In genomic region chr10:17735166-17735941, GRCh38 we compare ENCODE assay signal across 21 cellular contexts. TPM values are rescaled to one million over a fixed set of nuclear protein-coding genes. Genes with fewer than 3 reads are reported as not detected.
DNase-seq lines count a peak whose midpoint lies in the region; ATAC-seq, FAIRE-seq and TF ChIP-seq lines count a peak whose summit lies in the region.
"Had no signal": no experiment of that assay in that cellular context is flagged by ENCODE, and none has a peak within 500 bp of the region (broad histone marks: within the 10 kb centered on the region; RNA-seq: fewer than 3 reads in every experiment).

No MANE protein-coding gene starts in this region.

- H3K4me3 ChIP-seq in ascending aorta, result no peak overlapping the region
- H3K4me3 ChIP-seq in heart right ventricle, result no peak overlapping the region
- no peak overlapping the region for H3K4me3 ChIP-seq in pancreas
- H3K4me3 ChIP-seq: BLaER1 treated with 17β-estradiol and CSF1 and Interleukin-3, amounts not matched to agents 10 nM and 100 nM; breast epithelium had no signal

- intact Hi-C loops in ascending aorta (cut with DNase I) (loop anchor here (5.0 kb wide), 1 partner anchor 497 kb away; no protein-coding TSS in a partner anchor), heart right ventricle (cut with DNase I) (loop anchor here in 6 of 10 donors (5.0 to 10.0 kb wide), 3 partner anchors 123 to 499 kb away; no protein-coding TSS in a partner anchor), pancreas (cut with DNase I) (loop anchor here in 1 of 3 donors (10.0 kb wide), 1 partner anchor 121 kb away; the partner anchor contains the start of gene HACD1)

- peak; percentile 36 to 91 (median 76) for ATAC-seq in heart right ventricle
- peak; percentile 90 to 98 (median 94) for ATAC-seq in pancreas
- no peak for ATAC-seq in GM18519 (IDR thresholded peaks at IDR 0.05; ENCODE audit: low FRiP score, unreplicated experiment)
- ATAC-seq: activated T-helper 17 cell treated with anti-CD3 and anti-CD28 coated beads, Interleukin-2, amount 50 U/mL, for 72 hours; Panc1; stimulated activated naive CD8-positive, alpha-beta T cell treated with anti-CD3 and anti-CD28 coated beads, Interleukin-15, amount 100 ng/mL, for 72 hours had no signal

- no peak for TF ChIP-seq CTCF in ascending aorta (IDR thresholded peaks at IDR 0.05)
- no peak for TF ChIP-seq CTCF in heart right ventricle (IDR thresholded peaks at IDR 0.05)
- TF ChIP-seq CTCF in pancreas (IDR thresholded peaks at IDR 0.05), result no peak

- H3K4me1 ChIP-seq in ascending aorta, result no peaks in the 10 kb centered on the region
- H3K4me1 ChIP-seq in heart right ventricle, result peaks cover 4 to 41% (median 25%) of the 10 kb centered on the region in 9 donors
- peaks cover 7 to 31% (median 15%) of the 10 kb centered on the region in 3 donors for H3K4me1 ChIP-seq in pancreas
- H3K4me1 ChIP-seq: breast epithelium had no signal

- H3K27me3 ChIP-seq in ascending aorta (no peaks in the 10 kb centered on the region), heart right ventricle (no peaks in the 10 kb centered on the region), pancreas (no peaks in the 10 kb centered on the region)
- H3K27me3 ChIP-seq: BLaER1 treated with 17β-estradiol and CSF1 and Interleukin-3, amounts not matched to agents 10 nM and 100 nM; breast epithelium had no signal

- 57% methylated on average over 15 of the region's 15 CpGs for WGBS in heart right ventricle, 2 donors
- 39 to 42% methylated on average over 15 of the region's 15 CpGs for WGBS in pancreas, 2 donors

- H3K36me3 ChIP-seq in ascending aorta, result no peaks in the 10 kb centered on the region
- H3K36me3 ChIP-seq in heart right ventricle, result no peaks in the 10 kb centered on the region
- no peaks in the 10 kb centered on the region for H3K36me3 ChIP-seq in pancreas
- H3K36me3 ChIP-seq: BLaER1 treated with 17β-estradiol and CSF1 and Interleukin-3, amounts not matched to agents 10 nM and 100 nM; breast epithelium had no signal

- H3K27ac ChIP-seq in ascending aorta (peak overlapping the region; percentile 43 to 58), heart right ventricle (peak overlapping the region; percentile 42 to 78 (median 68)), pancreas (peak overlapping the region; percentile 36 to 82 (median 60))
- H3K27ac ChIP-seq: BLaER1 treated with 17β-estradiol and CSF1 and Interleukin-3, amounts not matched to agents 10 nM and 100 nM; breast epithelium had no signal

- H3K9me3 ChIP-seq in ascending aorta, result no peaks in the 10 kb centered on the region
- H3K9me3 ChIP-seq in heart right ventricle, result no peaks in the 10 kb centered on the region
- H3K9me3 ChIP-seq in pancreas, result no peaks in the 10 kb centered on the region
- H3K9me3 ChIP-seq: BLaER1 treated with 17β-estradiol and CSF1 and Interleukin-3, amounts not matched to agents 10 nM and 100 nM; breast epithelium; SK-N-SH had no signal

- DNase-seq in G401 (ENCODE audit: low spot score) (peak; percentile 91), ascending aorta (ENCODE audit: low spot score in 2 of 2) (peak; percentile 53 to 88), heart right ventricle (peak; percentile 33 to 58), pancreas (peak; percentile 72 to 88 (median 82)), DMS53 treated with DMSO at 0.1 percent for 48 hours (lab: John Stamatoyannopoulos, UW; ENCODE audit: unreplicated experiment) (no peak), NCI-H345 treated with DMSO at 0.1 percent for 48 hours (lab: John Stamatoyannopoulos, UW; ENCODE audit: unreplicated experiment) (no peak), AML-193 (lab: John Stamatoyannopoulos, UW) (no peak)
- DNase-seq: activated CD4-positive, alpha-beta T cell treated with anti-CD3 and anti-CD28 coated beads for 48 hours; activated naive CD8-positive, alpha-beta T cell treated with anti-CD3 and anti-CD28 coated beads, Interleukin-2, amount 10 ng/mL, durations not matched to agents 7 days and 5 days; GOT3; NCI-H2171; SK-N-SH; stimulated activated CD4-positive, alpha-beta T cell treated with anti-CD3 and anti-CD28 coated beads, Interleukin-2, amount 100 ng/mL, for 48 hours; stimulated activated naive CD8-positive, alpha-beta T cell treated with anti-CD3 and anti-CD28 coated beads, Interleukin-15, amount 100 ng/mL, for 72 hours had no signal

- no peak for FAIRE-seq in pancreas (lab: Jason Lieb, UNC)
- FAIRE-seq: A204.1, GM19239 had no signal

- in situ Hi-C loops in G401 (cut with HindIII; ENCODE audit: low sequenced_read_pairs), result no loop called here

RNA-seq across cellular contexts. Expression of gene TMEM236, which starts 16.6 kb away (rescaled TPM):
- not detected in 2 replicates for total RNA-seq in G401 (2014; rRNA removed; shearing (Covaris generic))
- total RNA-seq in ascending aorta (not detected), heart right ventricle (1 to 10 TPM in 2 of 10 donors, under 1 TPM in 7, not detected in 1; 0.08 to 2.5 (median 0.34) TPM), pancreas (under 1 TPM; 0.22 to 0.95 (median 0.49) TPM)
- polyA plus RNA-seq in heart right ventricle (under 1 TPM; 0.13 to 0.37 TPM), pancreas (1 to 10 TPM in 1 of 2 donors, under 1 TPM in 1; 0.49 to 1.4 TPM)

Comparison
In these comparisons a context has a peak if more than half of its experiments do, and no peak if none do; other contexts are left out.
1. DNase-seq: peak in G401 (single experiment), ascending aorta (2 of 2), heart right ventricle (2 of 2) and pancreas (6 of 6); none in DMS53 treated with DMSO at 0.1 percent for 48 hours (single experiment), NCI-H345 treated with DMSO at 0.1 percent for 48 hours (single experiment) and AML-193 (0 of 2).
2. Peak in every context shown above with its lines, with median percentiles within 50 percentile points of each other: H3K27ac ChIP-seq.